ENCODE assay signal across 18 cellular contexts in genomic region chr11:66766681-66767080, GRCh38.
"Had no signal": no experiment of that assay in that cellular context is flagged by ENCODE, and none has a peak within 500 bp of the region (broad histone marks: within the 10 kb centered on the region; RNA-seq: fewer than 3 reads in every experiment).

No MANE protein-coding gene starts in this region.

- H3K27ac ChIP-seq: colonic mucosa, gastrocnemius medialis, sigmoid colon, upper lobe of left lung, vagina had no signal

- DNase-seq: colonic mucosa; dermis blood vessel endothelial cell; endodermal cell; gastrocnemius medialis; kidney; left cardiac atrium; left ventricle myocardium superior; mucosa of descending colon; naive thymus-derived CD8-positive, alpha-beta T cell; posterior cingulate gyrus; sigmoid colon; small intestine; stimulated activated CD4-positive, alpha-beta T cell treated with anti-CD3 and anti-CD28 coated beads, Interleukin-12 subunit alpha, Interleukin-12 subunit beta, amount 100 ng/mL, for 4 hours; stimulated activated naive CD4-positive, alpha-beta T cell treated with Interleukin-2 at 50 U/mL for 16 hours; upper lobe of left lung had no signal

- FAIRE-seq: endothelial cell of umbilical vein, kidney, small intestine had no signal

- H3K4me3 ChIP-seq: colonic mucosa, gastrocnemius medialis, mucosa of descending colon, sigmoid colon, upper lobe of left lung, vagina had no signal

- ATAC-seq: esophagus mucosa; gastrocnemius medialis; left cardiac atrium; left ventricle myocardium superior; mucosa of descending colon; naive thymus-derived CD8-positive, alpha-beta T cell had no signal

- H3K36me3 ChIP-seq: colonic mucosa, gastrocnemius medialis, vagina had no signal

- H3K9me3 ChIP-seq: colonic mucosa, gastrocnemius medialis, mucosa of descending colon, sigmoid colon, upper lobe of left lung, vagina had no signal

- H3K27me3 ChIP-seq: colonic mucosa, gastrocnemius medialis, sigmoid colon, upper lobe of left lung, vagina had no signal

- H3K4me1 ChIP-seq: colonic mucosa, gastrocnemius medialis, sigmoid colon, vagina had no signal
